ENCODE assay signal across 21 cellular contexts in the genomic region with DNA sequence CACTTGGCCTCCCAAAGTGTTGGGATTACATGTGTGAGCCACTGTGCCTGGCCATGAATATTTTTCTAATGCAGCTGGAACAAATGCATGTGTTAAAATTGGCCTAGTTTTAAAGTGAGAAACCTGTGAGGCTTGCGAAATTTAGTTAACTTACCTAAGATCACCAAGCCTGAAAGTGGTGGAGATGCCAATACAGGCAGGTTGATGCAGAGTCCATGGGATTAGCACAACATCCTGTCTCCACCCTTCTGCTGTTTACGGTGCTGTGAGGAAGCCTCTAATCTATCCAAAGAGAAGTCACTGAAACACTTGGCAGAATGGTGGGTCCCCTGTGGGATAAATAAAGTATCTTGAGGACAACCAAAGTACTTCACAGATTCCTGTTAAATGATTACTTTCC.
DNase-seq lines count a peak whose midpoint lies in the region; ATAC-seq, FAIRE-seq and TF ChIP-seq lines count a peak whose summit lies in the region.
"Had no signal": no experiment of that assay in that cellular context is flagged by ENCODE, and none has a peak within 500 bp of the region (broad histone marks: within the 10 kb centered on the region; RNA-seq: fewer than 3 reads in every experiment).

No MANE protein-coding gene starts in this region.

- ATAC-seq in foreskin keratinocyte (peak; percentile 46), HG03439 (IDR thresholded peaks at IDR 0.05; ENCODE audit: unreplicated experiment) (no peak)
- ATAC-seq: A549 had no signal

- H3K9me3 Mint-ChIP-seq in activated CD4-positive, alpha-beta memory T cell treated with anti-CD3 and anti-CD28 coated beads, Interleukin-2, amount 10 ng/mL, durations not matched to agents 7 days and 5 days: no peaks in the 10 kb centered on the region
- H3K9me3 Mint-ChIP-seq: CD4-positive, alpha-beta T cell had no signal

- CTCF ChIA-PET in activated CD4-positive, alpha-beta memory T cell treated with anti-CD3 and anti-CD28 coated beads, Interleukin-2, amount 10 ng/mL, durations not matched to agents 7 days and 5 days (lab: Charles Lee): no interaction called here

- no peak overlapping the region for H3K27ac ChIP-seq in foreskin keratinocyte
- H3K27ac ChIP-seq in small intestine (ENCODE audit: low read depth in 1 of 2, low read length in 1 of 2): peak overlapping the region in 1 of 2 donors; percentile 66
- H3K27ac ChIP-seq: 22Rv1, A549, C4-2B, GM23248 had no signal

- H3K9me3 ChIP-seq in small intestine (ENCODE audit: control insufficient read depth, low read depth): no peaks in the 10 kb centered on the region
- H3K9me3 ChIP-seq: A549, Caco-2, HAP-1 had no signal

- H3K36me3 Mint-ChIP-seq in activated CD4-positive, alpha-beta memory T cell treated with anti-CD3 and anti-CD28 coated beads, Interleukin-2, amount 10 ng/mL, durations not matched to agents 7 days and 5 days (ENCODE audit: low read depth): no peaks in the 10 kb centered on the region

- H3K4me3 ChIP-seq in epithelial cell of esophagus (ENCODE audit: low read length) (no peak overlapping the region), small intestine (ENCODE audit: low read depth in 1 of 2, low read length in 2 of 2) (no peak overlapping the region)
- H3K4me3 ChIP-seq: A549, GM23248, HAP-1 had no signal

- no peaks in the 10 kb centered on the region for H3K4me1 Mint-ChIP-seq in activated CD4-positive, alpha-beta memory T cell treated with anti-CD3 and anti-CD28 coated beads, Interleukin-2, amount 10 ng/mL, durations not matched to agents 7 days and 5 days

- no peak overlapping the region for H3K27ac Mint-ChIP-seq in activated CD4-positive, alpha-beta memory T cell treated with anti-CD3 and anti-CD28 coated beads, Interleukin-2, amount 10 ng/mL, durations not matched to agents 7 days and 5 days
- H3K27ac Mint-ChIP-seq: CD4-positive, alpha-beta T cell had no signal

- peaks cover 3 to 9% of the 10 kb centered on the region in 2 donors for H3K36me3 ChIP-seq in small intestine (ENCODE audit: control insufficient read depth in 2 of 2, insufficient read depth in 2 of 2, low read length in 2 of 2)
- H3K36me3 ChIP-seq: HAP-1 had no signal

- H3K4me1 ChIP-seq in foreskin keratinocyte (peaks cover 15% of the 10 kb centered on the region), small intestine (ENCODE audit: control insufficient read depth in 2 of 2, insufficient read depth in 1 of 2, low read depth in 1 of 2, low read length in 1 of 2) (peaks cover 3 to 14% of the 10 kb centered on the region in 2 donors)
- H3K4me1 ChIP-seq: Caco-2, HAP-1 had no signal

- TF ChIP-seq CTCF in epithelial cell of esophagus (IDR thresholded peaks at IDR 0.05; ENCODE audit: insufficient read depth, low read depth, low read length, missing control alignments): no peak
- TF ChIP-seq CTCF in foreskin keratinocyte (conservative IDR thresholded peaks at IDR 0.05): no peak

- 53 to 67% (median 61%) methylated on average over 2 of the region's 2 CpGs for WGBS in small intestine, 3 donors

- H3K4me3 Mint-ChIP-seq in activated CD4-positive, alpha-beta memory T cell treated with anti-CD3 and anti-CD28 coated beads, Interleukin-2, amount 10 ng/mL, durations not matched to agents 7 days and 5 days: no peak overlapping the region
- H3K4me3 Mint-ChIP-seq: CD4-positive, alpha-beta T cell had no signal

- no peak for FAIRE-seq in small intestine (lab: Jason Lieb, UNC)
- FAIRE-seq: A549, D721Med, G401.6, GM12891, GM19239, HTR-8/SVneo had no signal

- no peaks in the 10 kb centered on the region for H3K27me3 ChIP-seq in foreskin keratinocyte
- no peaks in the 10 kb centered on the region for H3K27me3 ChIP-seq in small intestine (ENCODE audit: control insufficient read depth in 2 of 2, insufficient read depth in 2 of 2, low read length in 2 of 2)

- POLR2A ChIA-PET in activated CD4-positive, alpha-beta memory T cell treated with anti-CD3 and anti-CD28 coated beads, Interleukin-2, amount 10 ng/mL, durations not matched to agents 7 days and 5 days (lab: Charles Lee): no interaction called here

- DNase-seq in NCI-H82 (lab: John Stamatoyannopoulos, UW) (peak; percentile 17), NCI-H82 treated with DMSO at 0.1 percent for 48 hours (lab: John Stamatoyannopoulos, UW; ENCODE audit: unreplicated experiment) (no peak), epithelial cell of esophagus (ENCODE audit: low read depth) (peak; percentile 89), foreskin keratinocyte (peak; percentile 61 to 62), small intestine (peak; percentile 24), NCI-H510A treated with DMSO at 0.1 percent for 48 hours (lab: John Stamatoyannopoulos, UW) (no peak)
- no peak for DNase-seq in activated CD4-positive, alpha-beta memory T cell treated with anti-CD3 and anti-CD28 coated beads, Interleukin-2, amount 10 ng/mL, durations not matched to agents 7 days and 5 days
- DNase-seq: AML-193; Caco-2; CD4-positive, alpha-beta T cell; GM23248 had no signal

- no peaks in the 10 kb centered on the region for H3K27me3 Mint-ChIP-seq in activated CD4-positive, alpha-beta memory T cell treated with anti-CD3 and anti-CD28 coated beads, Interleukin-2, amount 10 ng/mL, durations not matched to agents 7 days and 5 days
- H3K27me3 Mint-ChIP-seq: CD4-positive, alpha-beta T cell had no signal

Comparison
In these comparisons a context has a peak if more than half of its experiments do, and no peak if none do; other contexts are left out.
1. DNase-seq: peak in NCI-H82 (single experiment), epithelial cell of esophagus (single experiment), foreskin keratinocyte (2 of 2) and small intestine (single experiment); none in NCI-H82 treated with DMSO at 0.1 percent for 48 hours (single experiment), activated CD4-positive, alpha-beta memory T cell treated with anti-CD3 and anti-CD28 coated beads, Interleukin-2, amount 10 ng/mL, durations not matched to agents 7 days and 5 days (single experiment) and NCI-H510A treated with DMSO at 0.1 percent for 48 hours (single experiment).